In genomic region chr3:113746955-113747718, GRCh38 we compare ENCODE assay signal across 8 cellular contexts. TPM values are rescaled to one million over a fixed set of nuclear protein-coding genes. Genes with fewer than 3 reads are reported as not detected.
DNase-seq lines count a peak whose midpoint lies in the region; ATAC-seq and TF ChIP-seq lines count a peak whose summit lies in the region.

TSS of gene ATP6V1A (plus strand) at chr3:113747035. CDS start at chr3:113778754, 31,719 bp downstream.

- DNase-seq in SIG-M5 treated with dmso at 0.1 percent for 504 hours (lab: John Stamatoyannopoulos, UW; ENCODE audit: unreplicated experiment) (peak; percentile 89), SIG-M5 (lab: John Stamatoyannopoulos, UW) (no peak), NOMO-1 (lab: John Stamatoyannopoulos, UW; ENCODE audit: unreplicated experiment in 2 of 2) (peak; percentile 25 to 88)
- peak; percentile 76 for DNase-seq in activated T-cell treated with anti-CD3 and anti-CD28 coated beads, Interleukin-2, amount 50 U/mL, for 1 hour
- peak; percentile 75 to 77 for DNase-seq in stimulated activated naive CD8-positive, alpha-beta T cell treated with anti-CD3 and anti-CD28 coated beads, Interleukin-15, amount 100 ng/mL, for 72 hours

- H3K9me3 Mint-ChIP-seq in nephron, result no peaks in the 10 kb centered on the region
- H3K9me3 Mint-ChIP-seq in stimulated activated naive CD8-positive, alpha-beta T cell treated with anti-CD3 and anti-CD28 coated beads, Interleukin-15, amount 100 ng/mL, for 72 hours, result no peaks in the 10 kb centered on the region

- H3K4me1 Mint-ChIP-seq in nephron, result peaks cover 41% of the 10 kb centered on the region
- peaks cover 51% of the 10 kb centered on the region for H3K4me1 Mint-ChIP-seq in stimulated activated naive CD8-positive, alpha-beta T cell treated with anti-CD3 and anti-CD28 coated beads, Interleukin-15, amount 100 ng/mL, for 72 hours

- TF ChIP-seq CTCF in nephron (IDR thresholded peaks at IDR 0.05; ENCODE audit: unreplicated experiment in 3 of 3), result no peak

- H3K4me3 Mint-ChIP-seq in nephron, result peak within 1 kb of the TSS; percentile 96 to 100 (median 96)
- peak within 1 kb of the TSS; percentile 81 to 90 for H3K4me3 Mint-ChIP-seq in stimulated activated naive CD8-positive, alpha-beta T cell treated with anti-CD3 and anti-CD28 coated beads, Interleukin-15, amount 100 ng/mL, for 72 hours

- ATAC-seq in HG02884 (IDR thresholded peaks at IDR 0.05; ENCODE audit: unreplicated experiment) (peak; percentile 31), esophagus mucosa (peak; percentile 72)
- peak; percentile 61 for ATAC-seq in stimulated activated naive CD8-positive, alpha-beta T cell treated with anti-CD3 and anti-CD28 coated beads, Interleukin-15, amount 100 ng/mL, for 72 hours

- H3K27me3 Mint-ChIP-seq in nephron (ENCODE audit: low read depth), result no peaks in the 10 kb centered on the region
- no peaks in the 10 kb centered on the region for H3K27me3 Mint-ChIP-seq in stimulated activated naive CD8-positive, alpha-beta T cell treated with anti-CD3 and anti-CD28 coated beads, Interleukin-15, amount 100 ng/mL, for 72 hours

- no peaks in the 10 kb centered on the region for H3K36me3 Mint-ChIP-seq in nephron (ENCODE audit: low read depth)

- peak within 1 kb of the TSS; percentile 100 for H3K27ac Mint-ChIP-seq in nephron
- H3K27ac Mint-ChIP-seq in stimulated activated naive CD8-positive, alpha-beta T cell treated with anti-CD3 and anti-CD28 coated beads, Interleukin-15, amount 100 ng/mL, for 72 hours, result peak within 1 kb of the TSS; percentile 100

RNA-seq across cellular contexts. Expression of gene ATP6V1A, which starts in this region (rescaled TPM):
- total RNA-seq in esophagus mucosa, result 59.5 TPM
